10 cellular contexts compared by ENCODE assay signal in the genomic region with DNA sequence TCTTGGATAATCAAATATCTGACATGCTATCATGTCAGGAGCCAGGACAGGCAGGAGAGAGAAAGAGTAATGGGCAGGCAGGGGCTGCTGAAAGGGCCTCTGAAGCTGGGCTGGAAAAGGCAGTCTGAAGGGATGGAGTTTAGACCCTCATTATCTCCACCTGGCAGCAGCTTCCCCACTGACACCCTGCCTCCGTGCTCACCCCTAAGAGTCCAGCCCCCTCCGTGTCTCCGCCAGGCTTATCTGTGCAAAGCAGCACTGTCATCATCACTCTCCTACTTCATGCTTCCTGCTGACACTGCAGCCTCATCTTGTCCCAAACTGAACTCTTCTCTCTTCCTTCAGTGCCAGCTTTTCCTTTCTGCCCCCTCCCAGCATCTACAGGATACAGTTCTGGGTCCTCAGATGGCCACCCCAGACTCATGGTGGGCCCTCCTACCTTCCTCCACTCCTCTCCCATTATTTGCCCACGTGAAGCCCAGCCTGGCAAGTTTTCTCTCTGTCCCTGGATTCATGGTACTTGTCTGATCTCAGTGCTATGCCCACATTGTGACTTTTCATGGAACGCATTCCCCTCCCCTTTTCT.
A peak's percentile ranks its signal among the peaks of the same experiment; 100 is the strongest.
DNase-seq lines count a peak whose midpoint lies in the region; ATAC-seq, FAIRE-seq and TF ChIP-seq lines count a peak whose summit lies in the region.
"Had no signal": no experiment of that assay in that cellular context is flagged by ENCODE, and none has a peak within 500 bp of the region (broad histone marks: within the 10 kb centered on the region; RNA-seq: fewer than 3 reads in every experiment).

No MANE protein-coding gene starts in this region.

- peak overlapping the region in 1 of 2 experiments; percentile 33; a peak in 1 of 6 replicates for H3K27ac ChIP-seq in A549
- no peak overlapping the region for H3K27ac ChIP-seq in WERI-Rb-1
- peak overlapping the region; percentile 79 for H3K27ac ChIP-seq in psoas muscle
- no peak overlapping the region for H3K27ac ChIP-seq in endodermal cell (ENCODE audit: low read depth, low read length)
- H3K27ac ChIP-seq: KMS-11 had no signal

- no peak overlapping the region for H3K4me3 Mint-ChIP-seq in endodermal cell

- H3K27me3 Mint-ChIP-seq in endodermal cell (ENCODE audit: insufficient read depth) = peaks cover 3% of the 10 kb centered on the region

- H3K27me3 ChIP-seq in WERI-Rb-1 (ENCODE audit: insufficient read depth, low read depth, severe bottlenecking) (no peaks in the 10 kb centered on the region), psoas muscle (ENCODE audit: insufficient read depth in 3 of 3, low read length in 2 of 3) (no peaks in the 10 kb centered on the region), endodermal cell (ENCODE audit: control insufficient read depth, insufficient read depth, low read length, poor library complexity, severe bottlenecking) (no peaks in the 10 kb centered on the region)

- no peak overlapping the region for H3K27ac Mint-ChIP-seq in endodermal cell

- CTCF ChIA-PET in A549 (lab: Yijun Ruan, JAX) = interaction anchor here (0.6 to 2.5 kb wide), 30 partner anchors 10 to 149 kb away, joined by 3 to 25 read pairs (median 5); a partner anchor contains a TSS

- H3K9me3 ChIP-seq in A549 = no peaks in the 10 kb centered on the region
- H3K9me3 ChIP-seq in WERI-Rb-1 (ENCODE audit: severe bottlenecking) = no peaks in the 10 kb centered on the region
- H3K9me3 ChIP-seq in psoas muscle = no peaks in the 10 kb centered on the region
- H3K9me3 ChIP-seq in endodermal cell (ENCODE audit: control insufficient read depth, low read length) = no peaks in the 10 kb centered on the region

- no peak for DNase-seq in A549 (ENCODE audit: low read depth in 1 of 2, low spot score in 1 of 2)
- DNase-seq in WERI-Rb-1 = peak; percentile 22
- DNase-seq in left cardiac atrium = peak; percentile 70
- DNase-seq in psoas muscle = peak; percentile 43 to 70
- DNase-seq in endodermal cell = no peak

- TF ChIP-seq RAD21 in A549 (conservative IDR thresholded peaks at IDR 0.05 in 1 of 2, IDR thresholded peaks at IDR 0.05 in 1 of 2) = no peak

- H3K4me2 ChIP-seq in A549 = no peak overlapping the region
- H3K4me2 ChIP-seq: KMS-11 had no signal

- intact Hi-C loops in left cardiac atrium (cut with DNase I) (loop anchor here (5.0 to 10.0 kb wide), 2 partner anchors 102 to 131 kb away; no protein-coding TSS in a partner anchor), psoas muscle (cut with DNase I) (loop anchor here (2.0 to 10.0 kb wide), 3 partner anchors 117 to 221 kb away; no protein-coding TSS in a partner anchor)

- peaks cover under 1% of the 10 kb centered on the region for H3K4me1 Mint-ChIP-seq in endodermal cell

- H3K36me3 ChIP-seq in WERI-Rb-1 = no peaks in the 10 kb centered on the region
- H3K36me3 ChIP-seq in psoas muscle (ENCODE audit: insufficient read depth in 1 of 2, low read depth in 1 of 2) = no peaks in the 10 kb centered on the region
- H3K36me3 ChIP-seq in endodermal cell (ENCODE audit: control insufficient read depth, insufficient read depth, low read length) = no peaks in the 10 kb centered on the region

- no peak for FAIRE-seq in A549 (lab: Jason Lieb, UNC)
- FAIRE-seq: urothelium cell line had no signal

- H3K9ac ChIP-seq in endodermal cell (ENCODE audit: extremely low read depth, low read length, poor library complexity, severe bottlenecking) = no peak overlapping the region
- H3K9ac ChIP-seq: KMS-11 had no signal

- TF ChIP-seq CTCF in A549 (IDR thresholded peaks at IDR 0.05) (no peak), WERI-Rb-1 (IDR thresholded peaks at IDR 0.05; ENCODE audit: low read depth, low read length) (no peak), psoas muscle (IDR thresholded peaks at IDR 0.05) (no peak), endodermal cell (conservative IDR thresholded peaks at IDR 0.05) (no peak)

- peak; percentile 22 to 33; a peak in 3 of 6 replicates for ATAC-seq in A549
- peak; percentile 64 to 79 for ATAC-seq in left cardiac atrium
- peak; percentile 45 to 65 (median 56) for ATAC-seq in psoas muscle
- no peak for ATAC-seq in GM19351 (IDR thresholded peaks at IDR 0.05; ENCODE audit: unreplicated experiment)
- no peak for ATAC-seq in GM19455 (IDR thresholded peaks at IDR 0.05; ENCODE audit: unreplicated experiment)
- no peak for ATAC-seq in GM18868 (IDR thresholded peaks at IDR 0.05; ENCODE audit: unreplicated experiment)

- POLR2A ChIA-PET in A549 (lab: Yijun Ruan, JAX) = interaction anchor here (1.7 kb wide), 1 partner anchor 66 kb away, joined by 30 read pairs; no protein-coding TSS in a partner anchor

- H3K9me3 Mint-ChIP-seq in endodermal cell = no peaks in the 10 kb centered on the region

- WGBS in A549 (ENCODE audit: missing lambda C conversion rate) = 73% methylated on average over 5 of the region's 5 CpGs
- WGBS in psoas muscle, 3 donors = 21 to 48% (median 32%) methylated on average over 5 of the region's 5 CpGs
- 91 to 93% methylated on average over 5 of the region's 5 CpGs for WGBS in endodermal cell (ENCODE audit: insufficient coverage in 1 of 2, insufficient read length in 1 of 2), 2 experiments

- H3K4me3 ChIP-seq in A549 (no peak overlapping the region), WERI-Rb-1 (ENCODE audit: low read depth, low read length) (no peak overlapping the region), psoas muscle (no peak overlapping the region), endodermal cell (ENCODE audit: low read length) (no peak overlapping the region)

- H3K36me3 Mint-ChIP-seq in endodermal cell (ENCODE audit: low read depth) = no peaks in the 10 kb centered on the region

- no peak for TF ChIP-seq EP300 in A549 (IDR thresholded peaks at IDR 0.05)

- no peak for TF ChIP-seq POLR2A in A549 (IDR thresholded peaks at IDR 0.05; ENCODE audit: low read length)

- peaks cover 3% of the 10 kb centered on the region; the same call in 1 of the 3 replicates for H3K4me1 ChIP-seq in A549
- H3K4me1 ChIP-seq in psoas muscle = peaks cover 71% of the 10 kb centered on the region
- no peaks in the 10 kb centered on the region for H3K4me1 ChIP-seq in endodermal cell (ENCODE audit: control insufficient read depth, insufficient read depth, low read length)

TF ChIP-seq in A549, 52 proteins besides CTCF, POLR2A, EP300 and RAD21:
- no peak for TF ChIP-seq FOSL2 (IDR thresholded peaks at IDR 0.05)
- TF ChIP-seq FOSL2 (CRISPR knock-in tag; IDR thresholded peaks at IDR 0.05) = no peak
- TF ChIP-seq JUNB (IDR thresholded peaks at IDR 0.05) = no peak
- no peak for TF ChIP-seq CEBPB (IDR thresholded peaks at IDR 0.05)
- no peak for TF ChIP-seq NFE2L2 (conservative IDR thresholded peaks at IDR 0.05; ENCODE audit: low read length)
- TF ChIP-seq TFCP2L1 (CRISPR knock-in tag; IDR thresholded peaks at IDR 0.05) = no peak
- no peak for TF ChIP-seq MYC (IDR thresholded peaks at IDR 0.05; ENCODE audit: borderline replicate concordance, low read length)
- TF ChIP-seq HDAC2 (IDR thresholded peaks at IDR 0.05) = no peak
- no peak for TF ChIP-seq HEYL (CRISPR knock-in tag; IDR thresholded peaks at IDR 0.05)
- TF ChIP-seq CHD2 (IDR thresholded peaks at IDR 0.05; ENCODE audit: low read length, partially characterized antibody) = no peak

Comparison
In these comparisons a context has a peak if more than half of its experiments do, and no peak if none do; other contexts are left out.
1. ATAC-seq: peak in A549 (2 of 2), left cardiac atrium (2 of 2) and psoas muscle (4 of 4); none in GM19351 (single experiment), GM19455 (single experiment) and GM18868 (single experiment).
2. DNase-seq: peak in WERI-Rb-1 (single experiment), left cardiac atrium (single experiment) and psoas muscle (2 of 2); none in A549 (0 of 2) and endodermal cell (single experiment).